Comparison of ENCODE assay signal across 12 cellular contexts in genomic region chr3:101674518-101674917, GRCh38. TPM values are rescaled to one million over a fixed set of nuclear protein-coding genes. Genes with fewer than 3 reads are reported as not detected.
DNase-seq lines count a peak whose midpoint lies in the region; ATAC-seq and TF ChIP-seq lines count a peak whose summit lies in the region.
"Had no signal": no experiment of that assay in that cellular context is flagged by ENCODE, and none has a peak within 500 bp of the region (broad histone marks: within the 10 kb centered on the region; RNA-seq: fewer than 3 reads in every experiment).

No MANE protein-coding gene starts in this region.

- H3K36me3 Mint-ChIP-seq in activated CD8-positive, alpha-beta memory T cell treated with anti-CD3 and anti-CD28 coated beads, Interleukin-2, amount 10 ng/mL, durations not matched to agents 7 days and 5 days, result peaks cover 30% of the 10 kb centered on the region
- H3K36me3 Mint-ChIP-seq in effector memory CD8-positive, alpha-beta T cell (ENCODE audit: insufficient read depth), result peaks cover 63% of the 10 kb centered on the region

- H3K36me3 ChIP-seq in OCI-LY7 (ENCODE audit: insufficient read depth, low read length), result peaks cover 49% of the 10 kb centered on the region
- H3K36me3 ChIP-seq in skeletal muscle satellite cell (ENCODE audit: insufficient read depth, low read length), result peaks cover 9% of the 10 kb centered on the region

- H3K27ac Mint-ChIP-seq in activated CD8-positive, alpha-beta memory T cell treated with anti-CD3 and anti-CD28 coated beads, Interleukin-2, amount 10 ng/mL, durations not matched to agents 7 days and 5 days, result peak overlapping the region; percentile 94
- peak overlapping the region; percentile 82 to 99 for H3K27ac Mint-ChIP-seq in effector memory CD8-positive, alpha-beta T cell

- ATAC-seq in activated CD8-positive, alpha-beta memory T cell treated with anti-CD3 and anti-CD28 coated beads, Interleukin-2, amount 10 ng/mL, durations not matched to agents 7 days and 5 days, result no peak
- ATAC-seq in effector memory CD8-positive, alpha-beta T cell (replicated peaks), result no peak
- ATAC-seq: esophagus mucosa; stimulated activated memory B cell treated with anti-CD40 and anti-IgM and Interleukin-4, amounts not matched to agents 10 μg/mL and 1 μg/mL and 100 μg/mL, for 72 hours had no signal

- BruUV-seq in OCI-LY7 (replicated peaks; lab: Mats Ljungman, UMichigan), result no TSS peak

- H3K9me3 Mint-ChIP-seq in activated CD8-positive, alpha-beta memory T cell treated with anti-CD3 and anti-CD28 coated beads, Interleukin-2, amount 10 ng/mL, durations not matched to agents 7 days and 5 days (ENCODE audit: low read depth), result no peaks in the 10 kb centered on the region
- H3K9me3 Mint-ChIP-seq in effector memory CD8-positive, alpha-beta T cell, result no peaks in the 10 kb centered on the region
- H3K9me3 Mint-ChIP-seq: stimulated activated memory B cell treated with anti-CD40 and anti-IgM and Interleukin-4, amounts not matched to agents 10 μg/mL and 1 μg/mL and 100 μg/mL, for 72 hours had no signal

- no peaks in the 10 kb centered on the region for H3K27me3 Mint-ChIP-seq in activated CD8-positive, alpha-beta memory T cell treated with anti-CD3 and anti-CD28 coated beads, Interleukin-2, amount 10 ng/mL, durations not matched to agents 7 days and 5 days
- no peaks in the 10 kb centered on the region for H3K27me3 Mint-ChIP-seq in effector memory CD8-positive, alpha-beta T cell
- H3K27me3 Mint-ChIP-seq: stimulated activated memory B cell treated with anti-CD40 and anti-IgM and Interleukin-4, amounts not matched to agents 10 μg/mL and 1 μg/mL and 100 μg/mL, for 72 hours had no signal

- POLR2A ChIA-PET in OCI-LY7 (lab: Charles Lee), result interaction anchor here (0.6 to 2.6 kb wide), 6 partner anchors 10 to 406 kb away, joined by 3 to 10 read pairs (median 4); partner anchors contain the start of gene CEP97

- H3K4me2 ChIP-seq in OCI-LY7 (ENCODE audit: low read length), result peak overlapping the region; percentile 75
- peak overlapping the region; percentile 80 for H3K4me2 ChIP-seq in skeletal muscle satellite cell (ENCODE audit: low read length)

- intact Hi-C loops in OCI-LY7 (cut with micrococcal nuclease; ENCODE audit: unreplicated experiment), result no loop called here

- peaks cover 68% of the 10 kb centered on the region for H3K79me2 ChIP-seq in OCI-LY7 (ENCODE audit: insufficient read depth, low read depth, low read length)

- H3K27ac ChIP-seq in OCI-LY7 (ENCODE audit: low read depth, low read length, poor library complexity, severe bottlenecking), result no peak overlapping the region

- H3K4me3 ChIP-seq in OCI-LY7 (ENCODE audit: low read depth, low read length, poor library complexity, severe bottlenecking) (peak overlapping the region; percentile 94), skeletal muscle satellite cell (ENCODE audit: low read length) (peak overlapping the region; percentile 37)

- peaks cover 26% of the 10 kb centered on the region for H3K4me1 ChIP-seq in OCI-LY7 (ENCODE audit: insufficient read depth, low read length, poor library complexity, severe bottlenecking)
- H3K4me1 ChIP-seq in skeletal muscle satellite cell (ENCODE audit: control insufficient read depth, insufficient read depth, low read length), result peaks cover 12% of the 10 kb centered on the region

- H3K9me2 ChIP-seq in OCI-LY7 (ENCODE audit: insufficient read depth, low read length), result no peaks in the 10 kb centered on the region

- peak overlapping the region; percentile 86 for H3K4me3 Mint-ChIP-seq in activated CD8-positive, alpha-beta memory T cell treated with anti-CD3 and anti-CD28 coated beads, Interleukin-2, amount 10 ng/mL, durations not matched to agents 7 days and 5 days
- peak overlapping the region; percentile 94 to 99 for H3K4me3 Mint-ChIP-seq in effector memory CD8-positive, alpha-beta T cell

- H3K9me3 ChIP-seq in OCI-LY7 (ENCODE audit: low read length), result no peaks in the 10 kb centered on the region
- no peaks in the 10 kb centered on the region for H3K9me3 ChIP-seq in skeletal muscle satellite cell (replicated peaks; ENCODE audit: low read length)

- H3K27me3 ChIP-seq in skeletal muscle satellite cell (ENCODE audit: control insufficient read depth, insufficient read depth, low read length), result no peaks in the 10 kb centered on the region
- H3K27me3 ChIP-seq: cardiac muscle cell had no signal

- peaks cover 40% of the 10 kb centered on the region for H3K4me1 Mint-ChIP-seq in activated CD8-positive, alpha-beta memory T cell treated with anti-CD3 and anti-CD28 coated beads, Interleukin-2, amount 10 ng/mL, durations not matched to agents 7 days and 5 days
- peaks cover 23 to 50% of the 10 kb centered on the region in 2 donors for H3K4me1 Mint-ChIP-seq in effector memory CD8-positive, alpha-beta T cell (ENCODE audit: low read depth in 2 of 2)

- peaks cover 13% of the 10 kb centered on the region; the same call in 1 of the 2 replicates for H4K20me1 ChIP-seq in OCI-LY7 (ENCODE audit: insufficient read depth, low read length)

- H3K9ac ChIP-seq in skeletal muscle satellite cell (ENCODE audit: low read depth, low read length), result no peak overlapping the region

- DNase-seq in activated CD8-positive, alpha-beta memory T cell treated with anti-CD3 and anti-CD28 coated beads, Interleukin-2, amount 10 ng/mL, durations not matched to agents 7 days and 5 days, result no peak
- DNase-seq in activated CD8-positive, alpha-beta memory T cell treated with anti-CD3 and anti-CD28 coated beads for 24 hours, result no peak
- DNase-seq in OCI-LY7 (ENCODE audit: low spot score), result no peak
- DNase-seq in effector memory CD8-positive, alpha-beta T cell, result no peak
- no peak for DNase-seq in stimulated activated CD8-positive, alpha-beta memory T cell treated with anti-CD3 and anti-CD28 coated beads, Interleukin-4, amount 100 ng/mL, for 48 hours
- no peak for DNase-seq in hepatic stellate cell (ENCODE audit: low spot score)
- no peak for DNase-seq in foreskin melanocyte
- DNase-seq: NCI-H1694 had no signal

- CTCF ChIA-PET in activated CD8-positive, alpha-beta memory T cell treated with anti-CD3 and anti-CD28 coated beads, Interleukin-2, amount 10 ng/mL, durations not matched to agents 7 days and 5 days (lab: Charles Lee), result interaction anchor here (2.3 to 3.1 kb wide), 2 partner anchors 10 to 101 kb away, joined by 11 to 16 read pairs; partner anchors contain the start of gene PCNP
- CTCF ChIA-PET in OCI-LY7 (lab: Charles Lee; ENCODE audit: unreplicated experiment), result interaction anchor here (1.4 kb wide), 1 partner anchor 9 kb away, joined by 3 read pairs; no protein-coding TSS in a partner anchor

- no peak for TF ChIP-seq CTCF in OCI-LY7 (conservative IDR thresholded peaks at IDR 0.05; ENCODE audit: low read length)

- H2AFZ ChIP-seq in OCI-LY7 (ENCODE audit: low read length), result no peak overlapping the region

RNA-seq across cellular contexts. Expression of gene ZBTB11, which starts 2.4 kb away (rescaled TPM):
- 10 to 100 TPM; 30.3 to 31.3 TPM for total RNA-seq in activated CD8-positive, alpha-beta memory T cell treated with anti-CD3 and anti-CD28 coated beads, Interleukin-2, amount 10 ng/mL, durations not matched to agents 7 days and 5 days
- 21.8 and 26.8 TPM in 2 replicates for total RNA-seq in OCI-LY7 (2014; rRNA removed; shearing (Covaris generic))
- 21.5 and 24.4 TPM in 2 replicates for total RNA-seq in OCI-LY7 (2022)
- total RNA-seq in skeletal muscle satellite cell (2012; rRNA removed), result 24.7 and 25.3 TPM in 2 replicates

RNA-seq across cellular contexts. Expression of gene RPL24, which starts 12.0 kb away (rescaled TPM):
- 1,000 to 10,000 TPM in 1 of 2 experiments, 100 to 1,000 TPM in 1; 941 to 1,094 TPM for total RNA-seq in activated CD8-positive, alpha-beta memory T cell treated with anti-CD3 and anti-CD28 coated beads, Interleukin-2, amount 10 ng/mL, durations not matched to agents 7 days and 5 days
- total RNA-seq in OCI-LY7 (2014; rRNA removed; shearing (Covaris generic)), result 2,111 and 2,631 TPM in 2 replicates
- 1,335 and 1,380 TPM in 2 replicates for total RNA-seq in OCI-LY7 (2022)
- total RNA-seq in skeletal muscle satellite cell (2012; rRNA removed), result 1,752 and 2,335 TPM in 2 replicates

RNA-seq across cellular contexts. Expression of gene CEP97, which starts 49.9 kb away (rescaled TPM):
- total RNA-seq in activated CD8-positive, alpha-beta memory T cell treated with anti-CD3 and anti-CD28 coated beads, Interleukin-2, amount 10 ng/mL, durations not matched to agents 7 days and 5 days, result 10 to 100 TPM; 22.5 TPM
- total RNA-seq in OCI-LY7 (2014; rRNA removed; shearing (Covaris generic)), result 25.3 and 27.3 TPM in 2 replicates
- total RNA-seq in OCI-LY7 (2022), result 43.5 and 46.7 TPM in 2 replicates
- total RNA-seq in skeletal muscle satellite cell (2012; rRNA removed), result 10.1 and 11.4 TPM in 2 replicates
